Comparison of ENCODE assay signal across 1 cellular context in genomic region chr20:23349338-23350006, GRCh38.
TF ChIP-seq lines count a peak whose summit lies in the region.

No MANE protein-coding gene starts in this region.

TF ChIP-seq in H1, 55 proteins besides CTCF, POLR2A, EP300 and RAD21:
- TF ChIP-seq E2F6 (IDR thresholded peaks at IDR 0.05) (no peak), KDM1A (IDR thresholded peaks at IDR 0.05; ENCODE audit: borderline replicate concordance, low read length) (no peak), BRCA1 (IDR thresholded peaks at IDR 0.05; ENCODE audit: low read depth, low read length) (no peak), ATF2 (IDR thresholded peaks at IDR 0.05; ENCODE audit: low read length) (no peak), CBX8 (IDR thresholded peaks at IDR 0.05; ENCODE audit: borderline replicate concordance, low read depth, low read length) (no peak), RXRA (IDR thresholded peaks at IDR 0.05; ENCODE audit: insufficient read depth, low read depth, low read length) (no peak), CHD2 (IDR thresholded peaks at IDR 0.05; ENCODE audit: low read length) (no peak), SIX5 (IDR thresholded peaks at IDR 0.05; ENCODE audit: low read depth, low read length) (no peak), SP1 (IDR thresholded peaks at IDR 0.05; ENCODE audit: low read depth, low read length) (no peak), JUN (IDR thresholded peaks at IDR 0.05; ENCODE audit: low read depth, low read length) (no peak), KDM4A (IDR thresholded peaks at IDR 0.05; ENCODE audit: low read depth, low read length, severe bottlenecking) (no peak), RNF2 (IDR thresholded peaks at IDR 0.05; ENCODE audit: borderline replicate concordance, low read depth, low read length, missing control alignments, poor library complexity, severe bottlenecking) (no peak), PHF8 (conservative IDR thresholded peaks at IDR 0.05; ENCODE audit: low read depth, low read length) (no peak), TCF12 (IDR thresholded peaks at IDR 0.05; ENCODE audit: low read depth, low read length) (no peak), CEBPB (IDR thresholded peaks at IDR 0.05; ENCODE audit: low read depth, low read length) (no peak), EZH2 (IDR thresholded peaks at IDR 0.05; ENCODE audit: low read depth, low read length, severe bottlenecking) (no peak), NANOG (IDR thresholded peaks at IDR 0.05; ENCODE audit: insufficient read depth, low read depth, low read length, poor library complexity, severe bottlenecking) (no peak), SIN3A (conservative IDR thresholded peaks at IDR 0.05 in 1 of 2, IDR thresholded peaks at IDR 0.05 in 1 of 2; ENCODE audit: low read depth in 1 of 2, low read length in 2 of 2) (no peak), MAFK (IDR thresholded peaks at IDR 0.05; ENCODE audit: low read depth, low read length) (no peak)
TF ChIP-seq in H1: peak in this region for 0.
